In the genomic region with DNA sequence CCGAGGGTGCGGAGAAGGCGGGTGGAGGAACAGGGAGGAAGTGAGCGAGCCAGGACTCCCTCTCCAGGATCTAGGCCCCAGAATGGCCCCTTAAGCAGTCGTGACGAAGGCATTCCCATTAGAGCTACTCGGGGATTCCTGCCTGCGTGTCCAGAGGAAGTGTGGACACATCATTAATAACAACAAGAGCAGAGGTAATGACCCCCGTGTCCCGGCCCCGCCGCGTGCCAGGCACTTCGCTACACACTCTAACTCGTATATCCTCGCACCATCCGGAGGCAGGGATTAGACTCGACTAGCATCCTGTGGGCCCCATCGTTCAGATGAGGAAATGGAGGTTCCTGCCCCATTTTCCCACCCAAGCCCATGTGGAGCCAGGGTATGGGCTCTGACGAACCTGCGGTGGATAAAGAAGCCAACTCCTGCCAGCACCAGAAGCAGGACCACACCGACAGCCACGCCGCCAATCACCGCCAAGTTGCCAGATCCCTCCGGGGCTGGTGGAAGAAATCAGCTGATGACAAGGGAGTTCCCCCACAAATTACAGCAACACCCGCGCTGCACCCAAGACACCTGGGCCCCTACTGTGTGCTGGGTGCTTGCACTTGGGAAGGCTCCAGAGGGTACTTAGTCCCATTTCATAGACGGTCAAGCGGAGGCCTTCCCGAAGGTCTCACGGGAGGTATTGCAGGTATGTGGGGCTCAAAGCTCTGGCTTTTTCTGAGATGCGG, we compare ENCODE assay signal across 11 cellular contexts. TPM values are rescaled to one million over a fixed set of nuclear protein-coding genes. Genes with fewer than 3 reads are reported as not detected.
"Had no signal": no experiment of that assay in that cellular context is flagged by ENCODE, and none has a peak within 500 bp of the region (broad histone marks: within the 10 kb centered on the region; RNA-seq: fewer than 3 reads in every experiment).

No MANE protein-coding gene starts in this region.

- H3K4me3 ChIP-seq: breast epithelium, neural progenitor cell, pancreas, thyroid gland had no signal

- H3K36me3 ChIP-seq: breast epithelium, neural progenitor cell had no signal

- DNase-seq: activated CD4-positive, alpha-beta T cell treated with anti-CD3 and anti-CD28 coated beads, Interleukin-2, amount 10 ng/mL, durations not matched to agents 7 days and 5 days; aorta; cerebellar nuclear complex; effector memory CD8-positive, alpha-beta T cell; erythroblast; hippocampal formation; thyroid gland had no signal

- H3K9ac ChIP-seq: neural progenitor cell had no signal

- ATAC-seq: effector memory CD8-positive, alpha-beta T cell; pancreas had no signal

- H3K9me3 ChIP-seq: breast epithelium, pancreas, thyroid gland had no signal

- H2AFZ ChIP-seq: neural progenitor cell had no signal

- H3K4me1 ChIP-seq: neural progenitor cell, pancreas had no signal

- H3K27me3 ChIP-seq: breast epithelium, neural progenitor cell, pancreas, thyroid gland had no signal

- H3K4me2 ChIP-seq: neural progenitor cell had no signal

- H3K27ac ChIP-seq: neural progenitor cell, pancreas, thyroid gland had no signal

- FAIRE-seq: pancreas, urothelium cell line had no signal

RNA-seq across cellular contexts. Expression of gene EPHA2, which starts 21.6 kb away (rescaled TPM):
- total RNA-seq: activated CD4-positive, alpha-beta T cell treated with anti-CD3 and anti-CD28 coated beads, Interleukin-2, amount 10 ng/mL, durations not matched to agents 7 days and 5 days had no signal
